In genomic region chr6:89508755-89509563, GRCh38 we compare ENCODE assay signal across 2 cellular contexts.
TF ChIP-seq lines count a peak whose summit lies in the region.

No MANE protein-coding gene starts in this region.

TF ChIP-seq in A549, 52 proteins besides CTCF, POLR2A, EP300 and RAD21 (continued from another document):
- TF ChIP-seq REST (IDR thresholded peaks at IDR 0.05), result no peak
- TF ChIP-seq HOXB5 (CRISPR knock-in tag; IDR thresholded peaks at IDR 0.05), result no peak
- no peak for TF ChIP-seq SMC3 (IDR thresholded peaks at IDR 0.05)
- no peak for TF ChIP-seq CHD2 (IDR thresholded peaks at IDR 0.05; ENCODE audit: low read length, partially characterized antibody)
- TF ChIP-seq NR3C1 (IDR thresholded peaks at IDR 0.05), result no peak
- no peak for TF ChIP-seq KDM5A (IDR thresholded peaks at IDR 0.05)
- TF ChIP-seq KDM1A (IDR thresholded peaks at IDR 0.05; ENCODE audit: low read depth), result no peak
- TF ChIP-seq PHF8 (IDR thresholded peaks at IDR 0.05; ENCODE audit: borderline replicate concordance, low read depth), result no peak
- TF ChIP-seq USF2 (IDR thresholded peaks at IDR 0.05), result no peak
- TF ChIP-seq BHLHE40 (IDR thresholded peaks at IDR 0.05; ENCODE audit: low read depth, low read length), result no peak
- no peak for TF ChIP-seq HEYL (CRISPR knock-in tag; IDR thresholded peaks at IDR 0.05)
- no peak for TF ChIP-seq MAX (IDR thresholded peaks at IDR 0.05)
- TF ChIP-seq NFE2L2 (conservative IDR thresholded peaks at IDR 0.05; ENCODE audit: low read length), result no peak

TF ChIP-seq in HEK293, 187 proteins besides CTCF, POLR2A, EP300 and RAD21 (continued from another document):
- TF ChIP-seq ZNF449 (tag by site-specific recombination; IDR thresholded peaks at IDR 0.05) (no peak), ZIC2 (tag by site-specific recombination; IDR thresholded peaks at IDR 0.05) (peak; percentile 72), EGR2 (tag by site-specific recombination; IDR thresholded peaks at IDR 0.05; ENCODE audit: low read depth) (peak; percentile 58; the same call in 1 of the 2 replicates), ZNF639 (tag by site-specific recombination; IDR thresholded peaks at IDR 0.05) (no peak), KLF1 (tag by site-specific recombination; IDR thresholded peaks at IDR 0.05) (peak; percentile 34; the same call in 1 of the 2 replicates)
